ENCODE assay signal across 1 cellular context in the genomic region with DNA sequence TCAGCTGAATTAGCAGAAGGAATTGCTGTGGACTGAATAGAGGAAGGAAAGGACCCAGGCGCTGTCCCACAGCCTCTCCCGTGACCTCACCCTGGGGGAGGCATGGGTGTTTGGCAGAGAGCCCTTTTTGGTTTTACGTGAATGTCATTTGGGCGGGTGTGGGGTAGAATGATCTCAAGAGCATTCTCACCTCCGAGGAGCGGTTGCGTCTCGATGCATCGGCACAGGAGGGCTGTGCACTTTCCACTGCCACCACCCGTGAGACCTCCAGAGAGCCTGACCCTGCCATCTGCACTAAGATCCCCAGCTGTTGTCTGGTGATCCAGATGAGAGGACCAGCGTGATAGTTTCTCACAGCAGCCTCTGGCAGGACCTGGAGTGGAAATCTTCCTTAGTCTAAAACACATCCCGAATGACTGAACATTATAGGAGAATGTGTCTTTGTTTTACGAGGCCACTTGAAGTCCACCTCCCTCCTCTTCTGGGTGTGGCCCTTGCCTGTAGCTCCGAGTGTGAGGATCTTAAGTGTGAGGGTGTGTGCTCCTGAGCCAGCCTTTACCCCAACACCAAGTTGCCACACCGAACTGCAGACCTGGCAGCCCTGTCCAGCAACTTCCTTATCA.
A peak's percentile ranks its signal among the peaks of the same experiment; 100 is the strongest.
TF ChIP-seq lines count a peak whose summit lies in the region.

No MANE protein-coding gene starts in this region.

TF ChIP-seq in HEK293, 187 proteins besides CTCF, POLR2A, EP300 and RAD21 (continued from another document):
- TF ChIP-seq, protein P1, sequence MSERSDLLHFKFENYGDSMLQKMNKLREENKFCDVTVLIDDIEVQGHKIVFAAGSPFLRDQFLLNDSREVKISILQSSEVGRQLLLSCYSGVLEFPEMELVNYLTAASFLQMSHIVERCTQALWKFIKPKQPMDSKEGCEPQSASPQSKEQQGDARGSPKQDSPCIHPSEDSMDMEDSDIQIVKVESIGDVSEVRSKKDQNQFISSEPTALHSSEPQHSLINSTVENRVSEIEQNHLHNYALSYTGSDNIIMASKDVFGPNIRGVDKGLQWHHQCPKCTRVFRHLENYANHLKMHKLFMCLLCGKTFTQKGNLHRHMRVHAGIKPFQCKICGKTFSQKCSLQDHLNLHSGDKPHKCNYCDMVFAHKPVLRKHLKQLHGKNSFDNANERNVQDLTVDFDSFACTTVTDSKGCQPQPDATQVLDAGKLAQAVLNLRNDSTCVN (tag by site-specific recombination; optimal IDR thresholded peaks at IDR 0.05), result peak; percentile 24
- TF ChIP-seq ZNF76 (tag by site-specific recombination; IDR thresholded peaks at IDR 0.05; ENCODE audit: borderline replicate concordance, low read depth) (peak; percentile 14; the same call in 1 of the 2 replicates), ZNF560 (tag by site-specific recombination; IDR thresholded peaks at IDR 0.05; ENCODE audit: borderline replicate concordance) (no peak), ZNF341 (tag by site-specific recombination; IDR thresholded peaks at IDR 0.05; ENCODE audit: low read depth) (peak; percentile 94), ZNF366 (tag by site-specific recombination; conservative IDR thresholded peaks at IDR 0.05) (peak; percentile 51), WT1 (tag by site-specific recombination; IDR thresholded peaks at IDR 0.05) (peak; percentile 43; the same call in 1 of the 2 replicates), GLIS1 (tag by site-specific recombination; IDR thresholded peaks at IDR 0.05) (peak; percentile 97), SP7 (tag by site-specific recombination; IDR thresholded peaks at IDR 0.05) (peak; percentile 7; the same call in 1 of the 2 replicates), ZNF174 (tag by site-specific recombination; IDR thresholded peaks at IDR 0.05) (no peak), KLF1 (tag by site-specific recombination; IDR thresholded peaks at IDR 0.05) (peak; percentile 93), ZNF629 (tag by site-specific recombination; IDR thresholded peaks at IDR 0.05) (peak; percentile 84), ZNF610 (tag by site-specific recombination; IDR thresholded peaks at IDR 0.05; ENCODE audit: borderline replicate concordance) (no peak), GLIS2 (tag by site-specific recombination; IDR thresholded peaks at IDR 0.05) (peak; percentile 70), ZNF837 (tag by site-specific recombination; IDR thresholded peaks at IDR 0.05) (no peak), KLF7 (tag by site-specific recombination; IDR thresholded peaks at IDR 0.05; ENCODE audit: borderline replicate concordance) (peak; percentile 38; the same call in 1 of the 2 replicates), YY2 (tag by site-specific recombination; IDR thresholded peaks at IDR 0.05) (no peak)
- TF ChIP-seq, protein P2, sequence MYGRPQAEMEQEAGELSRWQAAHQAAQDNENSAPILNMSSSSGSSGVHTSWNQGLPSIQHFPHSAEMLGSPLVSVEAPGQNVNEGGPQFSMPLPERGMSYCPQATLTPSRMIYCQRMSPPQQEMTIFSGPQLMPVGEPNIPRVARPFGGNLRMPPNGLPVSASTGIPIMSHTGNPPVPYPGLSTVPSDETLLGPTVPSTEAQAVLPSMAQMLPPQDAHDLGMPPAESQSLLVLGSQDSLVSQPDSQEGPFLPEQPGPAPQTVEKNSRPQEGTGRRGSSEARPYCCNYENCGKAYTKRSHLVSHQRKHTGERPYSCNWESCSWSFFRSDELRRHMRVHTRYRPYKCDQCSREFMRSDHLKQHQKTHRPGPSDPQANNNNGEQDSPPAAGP (tag by site-specific recombination; IDR thresholded peaks at IDR 0.05), result peak; percentile 74; the same call in 1 of the 2 replicates
- TF ChIP-seq, protein P3, sequence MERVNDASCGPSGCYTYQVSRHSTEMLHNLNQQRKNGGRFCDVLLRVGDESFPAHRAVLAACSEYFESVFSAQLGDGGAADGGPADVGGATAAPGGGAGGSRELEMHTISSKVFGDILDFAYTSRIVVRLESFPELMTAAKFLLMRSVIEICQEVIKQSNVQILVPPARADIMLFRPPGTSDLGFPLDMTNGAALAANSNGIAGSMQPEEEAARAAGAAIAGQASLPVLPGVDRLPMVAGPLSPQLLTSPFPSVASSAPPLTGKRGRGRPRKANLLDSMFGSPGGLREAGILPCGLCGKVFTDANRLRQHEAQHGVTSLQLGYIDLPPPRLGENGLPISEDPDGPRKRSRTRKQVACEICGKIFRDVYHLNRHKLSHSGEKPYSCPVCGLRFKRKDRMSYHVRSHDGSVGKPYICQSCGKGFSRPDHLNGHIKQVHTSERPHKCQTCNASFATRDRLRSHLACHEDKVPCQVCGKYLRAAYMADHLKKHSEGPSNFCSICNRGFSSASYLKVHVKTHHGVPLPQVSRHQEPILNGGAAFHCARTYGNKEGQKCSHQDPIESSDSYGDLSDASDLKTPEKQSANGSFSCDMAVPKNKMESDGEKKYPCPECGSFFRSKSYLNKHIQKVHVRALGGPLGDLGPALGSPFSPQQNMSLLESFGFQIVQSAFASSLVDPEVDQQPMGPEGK (tag by site-specific recombination; IDR thresholded peaks at IDR 0.05), result peak; percentile 24; the same call in 1 of the 2 replicates
- TF ChIP-seq, protein P4, sequence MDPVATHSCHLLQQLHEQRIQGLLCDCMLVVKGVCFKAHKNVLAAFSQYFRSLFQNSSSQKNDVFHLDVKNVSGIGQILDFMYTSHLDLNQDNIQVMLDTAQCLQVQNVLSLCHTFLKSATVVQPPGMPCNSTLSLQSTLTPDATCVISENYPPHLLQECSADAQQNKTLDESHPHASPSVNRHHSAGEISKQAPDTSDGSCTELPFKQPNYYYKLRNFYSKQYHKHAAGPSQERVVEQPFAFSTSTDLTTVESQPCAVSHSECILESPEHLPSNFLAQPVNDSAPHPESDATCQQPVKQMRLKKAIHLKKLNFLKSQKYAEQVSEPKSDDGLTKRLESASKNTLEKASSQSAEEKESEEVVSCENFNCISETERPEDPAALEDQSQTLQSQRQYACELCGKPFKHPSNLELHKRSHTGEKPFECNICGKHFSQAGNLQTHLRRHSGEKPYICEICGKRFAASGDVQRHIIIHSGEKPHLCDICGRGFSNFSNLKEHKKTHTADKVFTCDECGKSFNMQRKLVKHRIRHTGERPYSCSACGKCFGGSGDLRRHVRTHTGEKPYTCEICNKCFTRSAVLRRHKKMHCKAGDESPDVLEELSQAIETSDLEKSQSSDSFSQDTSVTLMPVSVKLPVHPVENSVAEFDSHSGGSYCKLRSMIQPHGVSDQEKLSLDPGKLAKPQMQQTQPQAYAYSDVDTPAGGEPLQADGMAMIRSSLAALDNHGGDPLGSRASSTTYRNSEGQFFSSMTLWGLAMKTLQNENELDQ (tag by site-specific recombination; IDR thresholded peaks at IDR 0.05; ENCODE audit: low read depth), result no peak
- TF ChIP-seq, protein P5, sequence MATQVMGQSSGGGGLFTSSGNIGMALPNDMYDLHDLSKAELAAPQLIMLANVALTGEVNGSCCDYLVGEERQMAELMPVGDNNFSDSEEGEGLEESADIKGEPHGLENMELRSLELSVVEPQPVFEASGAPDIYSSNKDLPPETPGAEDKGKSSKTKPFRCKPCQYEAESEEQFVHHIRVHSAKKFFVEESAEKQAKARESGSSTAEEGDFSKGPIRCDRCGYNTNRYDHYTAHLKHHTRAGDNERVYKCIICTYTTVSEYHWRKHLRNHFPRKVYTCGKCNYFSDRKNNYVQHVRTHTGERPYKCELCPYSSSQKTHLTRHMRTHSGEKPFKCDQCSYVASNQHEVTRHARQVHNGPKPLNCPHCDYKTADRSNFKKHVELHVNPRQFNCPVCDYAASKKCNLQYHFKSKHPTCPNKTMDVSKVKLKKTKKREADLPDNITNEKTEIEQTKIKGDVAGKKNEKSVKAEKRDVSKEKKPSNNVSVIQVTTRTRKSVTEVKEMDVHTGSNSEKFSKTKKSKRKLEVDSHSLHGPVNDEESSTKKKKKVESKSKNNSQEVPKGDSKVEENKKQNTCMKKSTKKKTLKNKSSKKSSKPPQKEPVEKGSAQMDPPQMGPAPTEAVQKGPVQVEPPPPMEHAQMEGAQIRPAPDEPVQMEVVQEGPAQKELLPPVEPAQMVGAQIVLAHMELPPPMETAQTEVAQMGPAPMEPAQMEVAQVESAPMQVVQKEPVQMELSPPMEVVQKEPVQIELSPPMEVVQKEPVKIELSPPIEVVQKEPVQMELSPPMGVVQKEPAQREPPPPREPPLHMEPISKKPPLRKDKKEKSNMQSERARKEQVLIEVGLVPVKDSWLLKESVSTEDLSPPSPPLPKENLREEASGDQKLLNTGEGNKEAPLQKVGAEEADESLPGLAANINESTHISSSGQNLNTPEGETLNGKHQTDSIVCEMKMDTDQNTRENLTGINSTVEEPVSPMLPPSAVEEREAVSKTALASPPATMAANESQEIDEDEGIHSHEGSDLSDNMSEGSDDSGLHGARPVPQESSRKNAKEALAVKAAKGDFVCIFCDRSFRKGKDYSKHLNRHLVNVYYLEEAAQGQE (tag by site-specific recombination; IDR thresholded peaks at IDR 0.05), result peak; percentile 53
- TF ChIP-seq, protein P6, sequence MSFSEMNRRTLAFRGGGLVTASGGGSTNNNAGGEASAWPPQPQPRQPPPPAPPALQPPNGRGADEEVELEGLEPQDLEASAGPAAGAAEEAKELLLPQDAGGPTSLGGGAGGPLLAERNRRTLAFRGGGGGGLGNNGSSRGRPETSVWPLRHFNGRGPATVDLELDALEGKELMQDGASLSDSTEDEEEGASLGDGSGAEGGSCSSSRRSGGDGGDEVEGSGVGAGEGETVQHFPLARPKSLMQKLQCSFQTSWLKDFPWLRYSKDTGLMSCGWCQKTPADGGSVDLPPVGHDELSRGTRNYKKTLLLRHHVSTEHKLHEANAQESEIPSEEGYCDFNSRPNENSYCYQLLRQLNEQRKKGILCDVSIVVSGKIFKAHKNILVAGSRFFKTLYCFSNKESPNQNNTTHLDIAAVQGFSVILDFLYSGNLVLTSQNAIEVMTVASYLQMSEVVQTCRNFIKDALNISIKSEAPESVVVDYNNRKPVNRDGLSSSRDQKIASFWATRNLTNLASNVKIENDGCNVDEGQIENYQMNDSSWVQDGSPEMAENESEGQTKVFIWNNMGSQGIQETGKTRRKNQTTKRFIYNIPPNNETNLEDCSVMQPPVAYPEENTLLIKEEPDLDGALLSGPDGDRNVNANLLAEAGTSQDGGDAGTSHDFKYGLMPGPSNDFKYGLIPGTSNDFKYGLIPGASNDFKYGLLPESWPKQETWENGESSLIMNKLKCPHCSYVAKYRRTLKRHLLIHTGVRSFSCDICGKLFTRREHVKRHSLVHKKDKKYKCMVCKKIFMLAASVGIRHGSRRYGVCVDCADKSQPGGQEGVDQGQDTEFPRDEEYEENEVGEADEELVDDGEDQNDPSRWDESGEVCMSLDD (tag by site-specific recombination; IDR thresholded peaks at IDR 0.05), result no peak
- TF ChIP-seq, protein P7, sequence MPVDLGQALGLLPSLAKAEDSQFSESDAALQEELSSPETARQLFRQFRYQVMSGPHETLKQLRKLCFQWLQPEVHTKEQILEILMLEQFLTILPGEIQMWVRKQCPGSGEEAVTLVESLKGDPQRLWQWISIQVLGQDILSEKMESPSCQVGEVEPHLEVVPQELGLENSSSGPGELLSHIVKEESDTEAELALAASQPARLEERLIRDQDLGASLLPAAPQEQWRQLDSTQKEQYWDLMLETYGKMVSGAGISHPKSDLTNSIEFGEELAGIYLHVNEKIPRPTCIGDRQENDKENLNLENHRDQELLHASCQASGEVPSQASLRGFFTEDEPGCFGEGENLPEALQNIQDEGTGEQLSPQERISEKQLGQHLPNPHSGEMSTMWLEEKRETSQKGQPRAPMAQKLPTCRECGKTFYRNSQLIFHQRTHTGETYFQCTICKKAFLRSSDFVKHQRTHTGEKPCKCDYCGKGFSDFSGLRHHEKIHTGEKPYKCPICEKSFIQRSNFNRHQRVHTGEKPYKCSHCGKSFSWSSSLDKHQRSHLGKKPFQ (tag by site-specific recombination; IDR thresholded peaks at IDR 0.05), result peak; percentile 65
- TF ChIP-seq, protein P8, sequence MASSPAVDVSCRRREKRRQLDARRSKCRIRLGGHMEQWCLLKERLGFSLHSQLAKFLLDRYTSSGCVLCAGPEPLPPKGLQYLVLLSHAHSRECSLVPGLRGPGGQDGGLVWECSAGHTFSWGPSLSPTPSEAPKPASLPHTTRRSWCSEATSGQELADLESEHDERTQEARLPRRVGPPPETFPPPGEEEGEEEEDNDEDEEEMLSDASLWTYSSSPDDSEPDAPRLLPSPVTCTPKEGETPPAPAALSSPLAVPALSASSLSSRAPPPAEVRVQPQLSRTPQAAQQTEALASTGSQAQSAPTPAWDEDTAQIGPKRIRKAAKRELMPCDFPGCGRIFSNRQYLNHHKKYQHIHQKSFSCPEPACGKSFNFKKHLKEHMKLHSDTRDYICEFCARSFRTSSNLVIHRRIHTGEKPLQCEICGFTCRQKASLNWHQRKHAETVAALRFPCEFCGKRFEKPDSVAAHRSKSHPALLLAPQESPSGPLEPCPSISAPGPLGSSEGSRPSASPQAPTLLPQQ (tag by site-specific recombination; IDR thresholded peaks at IDR 0.05), result 0 out of 2 replicates have a peak, but pooled peaks have one; percentile 13
- TF ChIP-seq, protein P9, sequence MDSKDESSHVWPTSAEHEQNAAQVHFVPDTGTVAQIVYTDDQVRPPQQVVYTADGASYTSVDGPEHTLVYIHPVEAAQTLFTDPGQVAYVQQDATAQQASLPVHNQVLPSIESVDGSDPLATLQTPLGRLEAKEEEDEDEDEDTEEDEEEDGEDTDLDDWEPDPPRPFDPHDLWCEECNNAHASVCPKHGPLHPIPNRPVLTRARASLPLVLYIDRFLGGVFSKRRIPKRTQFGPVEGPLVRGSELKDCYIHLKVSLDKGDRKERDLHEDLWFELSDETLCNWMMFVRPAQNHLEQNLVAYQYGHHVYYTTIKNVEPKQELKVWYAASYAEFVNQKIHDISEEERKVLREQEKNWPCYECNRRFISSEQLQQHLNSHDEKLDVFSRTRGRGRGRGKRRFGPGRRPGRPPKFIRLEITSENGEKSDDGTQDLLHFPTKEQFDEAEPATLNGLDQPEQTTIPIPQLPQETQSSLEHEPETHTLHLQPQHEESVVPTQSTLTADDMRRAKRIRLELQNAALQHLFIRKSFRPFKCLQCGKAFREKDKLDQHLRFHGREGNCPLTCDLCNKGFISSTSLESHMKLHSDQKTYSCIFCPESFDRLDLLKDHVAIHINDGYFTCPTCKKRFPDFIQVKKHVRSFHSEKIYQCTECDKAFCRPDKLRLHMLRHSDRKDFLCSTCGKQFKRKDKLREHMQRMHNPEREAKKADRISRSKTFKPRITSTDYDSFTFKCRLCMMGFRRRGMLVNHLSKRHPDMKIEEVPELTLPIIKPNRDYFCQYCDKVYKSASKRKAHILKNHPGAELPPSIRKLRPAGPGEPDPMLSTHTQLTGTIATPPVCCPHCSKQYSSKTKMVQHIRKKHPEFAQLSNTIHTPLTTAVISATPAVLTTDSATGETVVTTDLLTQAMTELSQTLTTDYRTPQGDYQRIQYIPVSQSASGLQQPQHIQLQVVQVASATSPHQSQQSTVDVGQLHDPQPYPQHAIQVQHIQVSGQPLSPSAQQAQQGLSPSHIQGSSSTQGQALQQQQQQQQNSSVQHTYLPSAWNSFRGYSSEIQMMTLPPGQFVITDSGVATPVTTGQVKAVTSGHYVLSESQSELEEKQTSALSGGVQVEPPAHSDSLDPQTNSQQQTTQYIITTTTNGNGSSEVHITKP (tag by site-specific recombination; IDR thresholded peaks at IDR 0.05), result peak; percentile 34; the same call in 1 of the 2 replicates
- TF ChIP-seq, protein P10, sequence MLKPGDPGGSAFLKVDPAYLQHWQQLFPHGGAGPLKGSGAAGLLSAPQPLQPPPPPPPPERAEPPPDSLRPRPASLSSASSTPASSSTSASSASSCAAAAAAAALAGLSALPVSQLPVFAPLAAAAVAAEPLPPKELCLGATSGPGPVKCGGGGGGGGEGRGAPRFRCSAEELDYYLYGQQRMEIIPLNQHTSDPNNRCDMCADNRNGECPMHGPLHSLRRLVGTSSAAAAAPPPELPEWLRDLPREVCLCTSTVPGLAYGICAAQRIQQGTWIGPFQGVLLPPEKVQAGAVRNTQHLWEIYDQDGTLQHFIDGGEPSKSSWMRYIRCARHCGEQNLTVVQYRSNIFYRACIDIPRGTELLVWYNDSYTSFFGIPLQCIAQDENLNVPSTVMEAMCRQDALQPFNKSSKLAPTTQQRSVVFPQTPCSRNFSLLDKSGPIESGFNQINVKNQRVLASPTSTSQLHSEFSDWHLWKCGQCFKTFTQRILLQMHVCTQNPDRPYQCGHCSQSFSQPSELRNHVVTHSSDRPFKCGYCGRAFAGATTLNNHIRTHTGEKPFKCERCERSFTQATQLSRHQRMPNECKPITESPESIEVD (tag by site-specific recombination; IDR thresholded peaks at IDR 0.05), result 0 out of 2 replicates have a peak, but pooled peaks have one; percentile 17
